Comparison of ENCODE assay signal across 8 cellular contexts in genomic region chr12:31072962-31073361, GRCh38. TPM values are rescaled to one million over a fixed set of nuclear protein-coding genes. Genes with fewer than 3 reads are reported as not detected.
A peak's percentile ranks its signal among the peaks of the same experiment; 100 is the strongest.
DNase-seq lines count a peak whose midpoint lies in the region; ATAC-seq and TF ChIP-seq lines count a peak whose summit lies in the region.
"Not testable (repeated sequence)": the region's sequence is repeated elsewhere in the genome, so short reads cannot be mapped to it uniquely, and the experiment has no call there.

No MANE protein-coding gene starts in this region.

- not testable (repeated sequence) for ATAC-seq in CD8-positive, alpha-beta T cell

- not testable (repeated sequence) for H3K4me1 ChIP-seq in CD8-positive, alpha-beta T cell (ENCODE audit: insufficient read depth, low read length); iPS-18a (ENCODE audit: control insufficient read depth, low read depth, low read length)
- H3K4me1 ChIP-seq in OCI-LY7 (ENCODE audit: insufficient read depth, low read length, poor library complexity, severe bottlenecking), result peaks cover 19% of the 10 kb centered on the region
- H3K4me1 ChIP-seq in subcutaneous abdominal adipose tissue (ENCODE audit: control insufficient read depth in 5 of 5, insufficient read depth in 5 of 5, low read length in 5 of 5), result peaks cover 3 to 16% (median 10%) of the 10 kb centered on the region in 5 donors

- H3K36me3 Mint-ChIP-seq in CD8-positive, alpha-beta T cell; IgD-negative memory B cell: not testable (repeated sequence)
- H3K36me3 Mint-ChIP-seq in activated T-cell treated with anti-CD3 and anti-CD28 coated beads, Interleukin-2, amount 50 U/mL, for 24 hours (ENCODE audit: low read depth), result peaks cover 36% of the 10 kb centered on the region
- H3K36me3 Mint-ChIP-seq in dendritic cell treated with granulocyte-macrophage colony-stimulating factor and Interleukin-4, amounts not matched to agents 40 ng/mL and 50 ng/mL, for 4 days (ENCODE audit: low read depth), result peaks cover 20% of the 10 kb centered on the region

- H3K4me2 ChIP-seq in OCI-LY7 (ENCODE audit: low read length), result peak overlapping the region; percentile 99
- not testable (repeated sequence) for H3K4me2 ChIP-seq in neural cell (ENCODE audit: low read length)

- not testable (repeated sequence) for H3K27me3 Mint-ChIP-seq in CD8-positive, alpha-beta T cell (ENCODE audit: low read depth); IgD-negative memory B cell; activated T-cell treated with anti-CD3 and anti-CD28 coated beads, Interleukin-2, amount 50 U/mL, for 24 hours; dendritic cell treated with granulocyte-macrophage colony-stimulating factor and Interleukin-4, amounts not matched to agents 40 ng/mL and 50 ng/mL, for 4 days

- not testable (repeated sequence) for H3F3A ChIP-seq in neural cell (ENCODE audit: insufficient read depth, low read length, poor library complexity, severe bottlenecking)

- TF ChIP-seq RAD21 in neural cell (conservative IDR thresholded peaks at IDR 0.05), result not testable (repeated sequence)

- H3K4me1 Mint-ChIP-seq in CD8-positive, alpha-beta T cell (ENCODE audit: low read depth), result peaks cover 24% of the 10 kb centered on the region
- H3K4me1 Mint-ChIP-seq in IgD-negative memory B cell, result peaks cover 11 to 29% (median 12%) of the 10 kb centered on the region in 3 donors
- H3K4me1 Mint-ChIP-seq in activated T-cell treated with anti-CD3 and anti-CD28 coated beads, Interleukin-2, amount 50 U/mL, for 24 hours (ENCODE audit: low read depth), result peaks cover 29% of the 10 kb centered on the region
- peaks cover 25% of the 10 kb centered on the region for H3K4me1 Mint-ChIP-seq in dendritic cell treated with granulocyte-macrophage colony-stimulating factor and Interleukin-4, amounts not matched to agents 40 ng/mL and 50 ng/mL, for 4 days (ENCODE audit: low read depth)

- H3K36me3 ChIP-seq in CD8-positive, alpha-beta T cell (ENCODE audit: insufficient read depth, low read length); OCI-LY7 (ENCODE audit: insufficient read depth, low read length); iPS-18a (ENCODE audit: control insufficient read depth, low read depth, low read length); neural cell (ENCODE audit: insufficient read depth, low read length); subcutaneous abdominal adipose tissue (ENCODE audit: control insufficient read depth in 5 of 5, insufficient read depth in 5 of 5, low read length in 5 of 5): not testable (repeated sequence)

- DNase-seq in CD8-positive, alpha-beta T cell; OCI-LY7 (ENCODE audit: low spot score); activated T-cell treated with anti-CD3 and anti-CD28 coated beads, Interleukin-2, amount 50 U/mL, for 24 hours: not testable (repeated sequence)

- POLR2A ChIA-PET in CD8-positive, alpha-beta T cell (lab: Charles Lee); OCI-LY7 (lab: Charles Lee): not testable (repeated sequence)

- not testable (repeated sequence) for H3K9me3 ChIP-seq in CD8-positive, alpha-beta T cell (ENCODE audit: low read length); OCI-LY7 (ENCODE audit: low read length); iPS-18a (ENCODE audit: control insufficient read depth, low read depth, low read length); neural cell (ENCODE audit: low read length); subcutaneous abdominal adipose tissue (ENCODE audit: control insufficient read depth in 5 of 5, low read length in 5 of 5)

- H3K4me3 Mint-ChIP-seq in CD8-positive, alpha-beta T cell, result peak overlapping the region; percentile 96
- peak overlapping the region; percentile 93 to 99 (median 98) for H3K4me3 Mint-ChIP-seq in IgD-negative memory B cell
- H3K4me3 Mint-ChIP-seq in activated T-cell treated with anti-CD3 and anti-CD28 coated beads, Interleukin-2, amount 50 U/mL, for 24 hours, result peak overlapping the region; percentile 97
- peak overlapping the region; percentile 90 for H3K4me3 Mint-ChIP-seq in dendritic cell treated with granulocyte-macrophage colony-stimulating factor and Interleukin-4, amounts not matched to agents 40 ng/mL and 50 ng/mL, for 4 days

- H2AFZ ChIP-seq in OCI-LY7 (ENCODE audit: low read length), result peak overlapping the region; percentile 64; the same call in 1 of the 2 replicates
- H2AFZ ChIP-seq in neural cell (ENCODE audit: low read depth, low read length), result not testable (repeated sequence)

- H3K4me3 ChIP-seq in CD8-positive, alpha-beta T cell (ENCODE audit: low read depth, low read length), result peak overlapping the region; percentile 51
- H3K4me3 ChIP-seq in OCI-LY7 (ENCODE audit: low read depth, low read length, poor library complexity, severe bottlenecking) (peak overlapping the region; percentile 82), iPS-18a (ENCODE audit: low read length) (peak overlapping the region; percentile 94), neural cell (ENCODE audit: low read length) (peak overlapping the region; percentile 71), subcutaneous abdominal adipose tissue (ENCODE audit: low read depth in 1 of 5, low read length in 5 of 5) (peak overlapping the region in 4 of 5 donors; percentile 65 to 75 (median 74))

- not testable (repeated sequence) for H3K9me2 ChIP-seq in OCI-LY7 (ENCODE audit: insufficient read depth, low read length); neural cell (ENCODE audit: insufficient read depth, low read length)

- H3K27ac ChIP-seq in CD8-positive, alpha-beta T cell (ENCODE audit: low read depth, low read length); iPS-18a (ENCODE audit: low read length); neural cell (ENCODE audit: low read length); subcutaneous abdominal adipose tissue (ENCODE audit: low read depth, low read length): not testable (repeated sequence)
- peak overlapping the region; percentile 84 for H3K27ac ChIP-seq in OCI-LY7 (ENCODE audit: low read depth, low read length, poor library complexity, severe bottlenecking)

- not testable (repeated sequence) for H4K20me1 ChIP-seq in OCI-LY7 (ENCODE audit: insufficient read depth, low read length); neural cell (ENCODE audit: insufficient read depth)

- H3K27ac Mint-ChIP-seq in CD8-positive, alpha-beta T cell, result peak overlapping the region; percentile 41
- H3K27ac Mint-ChIP-seq in IgD-negative memory B cell, result peak overlapping the region; percentile 95 to 96 (median 96)
- H3K27ac Mint-ChIP-seq in activated T-cell treated with anti-CD3 and anti-CD28 coated beads, Interleukin-2, amount 50 U/mL, for 24 hours, result peak overlapping the region; percentile 98
- not testable (repeated sequence) for H3K27ac Mint-ChIP-seq in dendritic cell treated with granulocyte-macrophage colony-stimulating factor and Interleukin-4, amounts not matched to agents 40 ng/mL and 50 ng/mL, for 4 days

- H3K27me3 ChIP-seq in CD8-positive, alpha-beta T cell (ENCODE audit: insufficient read depth, low read length); iPS-18a (ENCODE audit: control insufficient read depth, insufficient read depth, low read length); neural cell (ENCODE audit: insufficient read depth, low read depth, low read length); subcutaneous abdominal adipose tissue (ENCODE audit: control insufficient read depth in 5 of 5, insufficient read depth in 4 of 5, low read length in 5 of 5): not testable (repeated sequence)

- not testable (repeated sequence) for TF ChIP-seq EP300 in neural cell (conservative IDR thresholded peaks at IDR 0.05; ENCODE audit: poor library complexity, severe bottlenecking)

- BruUV-seq in OCI-LY7 (replicated peaks; lab: Mats Ljungman, UMichigan), result not testable (repeated sequence)

- not testable (repeated sequence) for H3K9me3 Mint-ChIP-seq in CD8-positive, alpha-beta T cell; IgD-negative memory B cell; activated T-cell treated with anti-CD3 and anti-CD28 coated beads, Interleukin-2, amount 50 U/mL, for 24 hours; dendritic cell treated with granulocyte-macrophage colony-stimulating factor and Interleukin-4, amounts not matched to agents 40 ng/mL and 50 ng/mL, for 4 days

- not testable (repeated sequence) for TF ChIP-seq CTCF in CD8-positive, alpha-beta T cell (IDR thresholded peaks at IDR 0.05); OCI-LY7 (conservative IDR thresholded peaks at IDR 0.05; ENCODE audit: low read length); neural cell (IDR thresholded peaks at IDR 0.05; ENCODE audit: poor library complexity, severe bottlenecking)

- H3K9ac ChIP-seq in iPS-18a (ENCODE audit: low read length), result peak overlapping the region; percentile 94
- peak overlapping the region; percentile 54 for H3K9ac ChIP-seq in neural cell (ENCODE audit: low read length)
- H3K9ac ChIP-seq in subcutaneous abdominal adipose tissue (ENCODE audit: low read length in 5 of 5), result not testable (repeated sequence)

- H3K79me2 ChIP-seq in OCI-LY7 (ENCODE audit: insufficient read depth, low read depth, low read length), result peaks cover 45% of the 10 kb centered on the region
- H3K79me2 ChIP-seq in neural cell (replicated peaks; ENCODE audit: insufficient read depth, low read length), result not testable (repeated sequence)

- CTCF ChIA-PET in CD8-positive, alpha-beta T cell (lab: Charles Lee), result interaction anchor here (1.0 kb wide), 1 partner anchor 199 kb away, joined by 3 read pairs; no protein-coding TSS in a partner anchor
- CTCF ChIA-PET in OCI-LY7 (lab: Charles Lee; ENCODE audit: unreplicated experiment), result not testable (repeated sequence)

- intact Hi-C loops in CD8-positive, alpha-beta T cell (cut with DNase I, micrococcal nuclease), result loop anchor here (2.0 to 10.0 kb wide), 6 partner anchors 221 to 1688 kb away; partner anchors contain the start of genes CAPRIN2 (in 2 of the 2), ERGIC2 (in 1 of the 2), ETFBKMT (in 1 of the 2) and IPO8 (in 1 of the 2)
- intact Hi-C loops in OCI-LY7 (cut with micrococcal nuclease; ENCODE audit: unreplicated experiment); dendritic cell treated with granulocyte-macrophage colony-stimulating factor and Interleukin-4, amounts not matched to agents 40 ng/mL and 50 ng/mL, for 4 days (cut with micrococcal nuclease): not testable (repeated sequence)

RNA-seq across cellular contexts. Expression of gene DDX11, which starts 0.7 kb away (rescaled TPM):
- total RNA-seq in CD8-positive, alpha-beta T cell, result 10 to 100 TPM; 49.7 to 55.2 TPM
- polyA plus RNA-seq in IgD-negative memory B cell, result 22.3 TPM
- 170 and 189 TPM in 2 replicates for total RNA-seq in OCI-LY7 (2014; rRNA removed; shearing (Covaris generic))
- total RNA-seq in OCI-LY7 (2022), result 262 and 315 TPM in 2 replicates
- 9.8 and 19.1 TPM in 2 replicates for polyA plus RNA-seq in neural cell
- 12.6 and 19.2 TPM in 2 replicates for polyA minus RNA-seq in neural cell
